ENCODE assay signal across 18 cellular contexts in genomic region chr13:39484506-39485313, GRCh38.
DNase-seq lines count a peak whose midpoint lies in the region; ATAC-seq, FAIRE-seq and TF ChIP-seq lines count a peak whose summit lies in the region.
"Had no signal": no experiment of that assay in that cellular context is flagged by ENCODE, and none has a peak within 500 bp of the region (broad histone marks: within the 10 kb centered on the region; RNA-seq: fewer than 3 reads in every experiment).

No MANE protein-coding gene starts in this region.

- in situ Hi-C loops in GM12878 (cut with MboI) = no loop called here

- peaks cover 10% of the 10 kb centered on the region for H3K79me1 ChIP-seq in mesenchymal stem cell (replicated peaks; ENCODE audit: low read length, poor library complexity, severe bottlenecking)

- H3K36me3 ChIP-seq in GM12878 (ENCODE audit: control insufficient read depth in 2 of 2, insufficient read depth in 2 of 2, low read length in 1 of 2) (no peaks in the 10 kb centered on the region), mesenchymal stem cell (ENCODE audit: control insufficient read depth in 1 of 2, insufficient read depth in 2 of 2, low read depth in 1 of 2, low read length in 2 of 2) (no peaks in the 10 kb centered on the region), PC-9 (ENCODE audit: low read depth) (no peaks in the 10 kb centered on the region)
- H3K36me3 ChIP-seq: adrenal gland, colonic mucosa had no signal

- no peak overlapping the region for H3K18ac ChIP-seq in mesenchymal stem cell (ENCODE audit: low read depth in 1 of 2, low read length in 2 of 2)

- H2BK120ac ChIP-seq in mesenchymal stem cell (ENCODE audit: low read depth, low read length) = no peak overlapping the region

- H4K91ac ChIP-seq in mesenchymal stem cell (ENCODE audit: low read length) = no peak overlapping the region

- TF ChIP-seq CTCF in AG04449 (IDR thresholded peaks at IDR 0.05; ENCODE audit: insufficient read depth, low read length, missing control alignments) = no peak
- TF ChIP-seq CTCF in GM12878 (IDR thresholded peaks at IDR 0.05 in 2 of 3, conservative IDR thresholded peaks at IDR 0.05 in 1 of 3; ENCODE audit: control insufficient read depth in 2 of 3, extremely low read depth in 1 of 3, insufficient read depth in 1 of 3, low read depth in 3 of 3, low read length in 3 of 3) = no peak
- no peak for TF ChIP-seq CTCF in PC-9 (conservative IDR thresholded peaks at IDR 0.05)

- H2AFZ ChIP-seq in GM12878 (ENCODE audit: control insufficient read depth, low read depth, low read length) = no peak overlapping the region
- no peak overlapping the region for H2AFZ ChIP-seq in mesenchymal stem cell (ENCODE audit: low read depth, low read length)
- no peak overlapping the region for H2AFZ ChIP-seq in PC-9
- H2AFZ ChIP-seq: parathyroid adenoma had no signal

- H2BK15ac ChIP-seq in mesenchymal stem cell (ENCODE audit: low read depth, poor library complexity, severe bottlenecking) = no peak overlapping the region

- H3F3A ChIP-seq in PC-9 (ENCODE audit: insufficient read depth, low read depth) = no peaks in the 10 kb centered on the region

- no peak for TF ChIP-seq POLR2A in GM12878 (IDR thresholded peaks at IDR 0.05; ENCODE audit: low read depth, low read length)

- POLR2A ChIA-PET in AG04449 (lab: Yijun Ruan, JAX) = no interaction called here
- POLR2A ChIA-PET in GM12878 (lab: Charles Lee) = no interaction called here
- POLR2A ChIA-PET in PC-9 (lab: Charles Lee; ENCODE audit: unreplicated experiment) = no interaction called here

- H3K27ac ChIP-seq in GM12878 (ENCODE audit: control insufficient read depth, insufficient read depth) (no peak overlapping the region), mesenchymal stem cell (ENCODE audit: low read length, poor library complexity, severe bottlenecking) (no peak overlapping the region), PC-9 (no peak overlapping the region)
- H3K27ac ChIP-seq: adrenal gland, colonic mucosa, parathyroid adenoma had no signal

- no peak overlapping the region for H3K4ac ChIP-seq in mesenchymal stem cell (ENCODE audit: low read depth in 1 of 2, low read length in 2 of 2)

- H2BK5ac ChIP-seq in mesenchymal stem cell (ENCODE audit: low read depth, low read length, poor library complexity, severe bottlenecking) = no peak overlapping the region

- intact Hi-C loops in GM12878 (cut with micrococcal nuclease; ENCODE audit: unreplicated experiment) (no loop called here), PC-9 (cut with micrococcal nuclease; ENCODE audit: unreplicated experiment) (no loop called here)

- no peaks in the 10 kb centered on the region for H3K27me3 ChIP-seq in GM12878 (replicated peaks in 1 of 2; ENCODE audit: control insufficient read depth in 2 of 2, insufficient read depth in 2 of 2, low read length in 1 of 2)
- no peaks in the 10 kb centered on the region for H3K27me3 ChIP-seq in mesenchymal stem cell (ENCODE audit: control insufficient read depth in 1 of 2, insufficient read depth in 1 of 2, low read length in 2 of 2)
- H3K27me3 ChIP-seq in PC-9 (ENCODE audit: insufficient read depth, low read depth) = no peaks in the 10 kb centered on the region
- H3K27me3 ChIP-seq: adrenal gland, colonic mucosa had no signal

- TF ChIP-seq RAD21 in GM12878 (IDR thresholded peaks at IDR 0.05; ENCODE audit: insufficient read depth, low read depth, low read length) = no peak

- no peak for ATAC-seq in GM12878
- ATAC-seq in GM21619 (IDR thresholded peaks at IDR 0.05; ENCODE audit: unreplicated experiment) = no peak
- ATAC-seq: activated T-helper 17 cell treated with anti-CD3 and anti-CD28 coated beads, Interleukin-2, amount 50 U/mL, for 72 hours; left cardiac atrium; T-cell had no signal

- TF ChIP-seq EP300 in GM12878 (IDR thresholded peaks at IDR 0.05; ENCODE audit: borderline replicate concordance in 1 of 2, control insufficient read depth in 1 of 2, low read depth in 2 of 2, low read length in 2 of 2) = no peak

- FAIRE-seq in GM12878 (lab: Jason Lieb, UNC) = no peak

- CTCF ChIA-PET in AG04449 (lab: Yijun Ruan, JAX) = interaction anchor here (1.0 to 1.9 kb wide), 2 partner anchors 43 to 127 kb away, joined by 3 to 6 read pairs; no protein-coding TSS in a partner anchor
- CTCF ChIA-PET in GM12878 (lab: Yijun Ruan, JAX) = no interaction called here
- CTCF ChIA-PET in PC-9 (lab: Charles Lee) = no interaction called here

- 0 out of 2 replicates have a peak, but pooled peaks cover 6% of the 10 kb centered on the region for H3K9me2 ChIP-seq in PC-9 (ENCODE audit: insufficient read depth)

- H4K8ac ChIP-seq in mesenchymal stem cell (ENCODE audit: low read length) = no peak overlapping the region

- H3K23ac ChIP-seq in mesenchymal stem cell (ENCODE audit: low read length in 2 of 2) = no peak overlapping the region

- H3K9me3 ChIP-seq in GM12878 (replicated peaks; ENCODE audit: control insufficient read depth, insufficient read depth, low read length) = no peaks in the 10 kb centered on the region
- no peaks in the 10 kb centered on the region for H3K9me3 ChIP-seq in mesenchymal stem cell (ENCODE audit: control insufficient read depth, low read length)
- no peaks in the 10 kb centered on the region for H3K9me3 ChIP-seq in PC-9 (ENCODE audit: insufficient read depth, low read depth)
- H3K9me3 ChIP-seq: adrenal gland, colonic mucosa had no signal

- no TSS peak for BruUV-seq in GM12878 (replicated peaks; lab: Mats Ljungman, UMichigan)
- BruUV-seq in PC-9 (replicated peaks; lab: Mats Ljungman, UMichigan) = no TSS peak

- H4K20me1 ChIP-seq in GM12878 (ENCODE audit: control insufficient read depth, insufficient read depth) (no peaks in the 10 kb centered on the region), PC-9 (ENCODE audit: insufficient read depth) (no peaks in the 10 kb centered on the region)

- DNase-seq in AG04449 (ENCODE audit: low read depth, low spot score) = peak; percentile 29
- DNase-seq in HCEC 1CT = peak; percentile 72
- DNase-seq in GM12878 (ENCODE audit: low read depth, low spot score) = no peak
- peak; percentile 56 for DNase-seq in mesenchymal stem cell
- no peak for DNase-seq in NCI-H1417 treated with DMSO at 0.1 percent for 48 hours (lab: John Stamatoyannopoulos, UW)
- DNase-seq in PC-9 = no peak
- no peak for DNase-seq in HT-29 (ENCODE audit: low spot score)
- DNase-seq: activated CD8-positive, alpha-beta memory T cell treated with anti-CD3 and anti-CD28 coated beads for 24 hours; adrenal gland; colonic mucosa; hypothalamus; left cardiac atrium; NCI-H526 treated with DMSO at 0.1 percent for 48 hours; stimulated activated naive CD4-positive, alpha-beta T cell; T-cell had no signal

- H3K79me2 ChIP-seq in GM12878 (ENCODE audit: control insufficient read depth, insufficient read depth, low read length) (no peaks in the 10 kb centered on the region), PC-9 (ENCODE audit: low read depth) (no peaks in the 10 kb centered on the region)
- H3K79me2 ChIP-seq: parathyroid adenoma had no signal

- H3K14ac ChIP-seq in mesenchymal stem cell (ENCODE audit: low read length in 2 of 2) = no peak overlapping the region

- H2BK12ac ChIP-seq in mesenchymal stem cell (ENCODE audit: low read length in 2 of 2) = no peak overlapping the region

- WGBS in GM12878 (ENCODE audit: insufficient coverage, insufficient replicate concordance, low lambda C conversion rate, missing lambda C conversion rate) = 65% methylated on average over 4 of the region's 4 CpGs
- WGBS in mesenchymal stem cell = 81% methylated on average over 3 of the region's 4 CpGs

- H3K4me1 ChIP-seq in GM12878 (ENCODE audit: control insufficient read depth, insufficient read depth, low read length) (no peaks in the 10 kb centered on the region), mesenchymal stem cell (ENCODE audit: control insufficient read depth, insufficient read depth, low read depth, low read length) (no peaks in the 10 kb centered on the region), PC-9 (replicated peaks; ENCODE audit: insufficient read depth) (no peaks in the 10 kb centered on the region)
- H3K4me1 ChIP-seq: adrenal gland, colonic mucosa, parathyroid adenoma had no signal

- no peak overlapping the region for H3K4me2 ChIP-seq in GM12878 (ENCODE audit: control insufficient read depth, insufficient read depth)
- H3K4me2 ChIP-seq in mesenchymal stem cell (ENCODE audit: low read length, poor library complexity, severe bottlenecking) = no peak overlapping the region
- no peak overlapping the region for H3K4me2 ChIP-seq in PC-9

- H2AK5ac ChIP-seq in mesenchymal stem cell (ENCODE audit: low read length, severe bottlenecking) = no peak overlapping the region

- H3K4me3 ChIP-seq in AG04449 (ENCODE audit: low read depth, low read length) (no peak overlapping the region), GM12878 (no peak overlapping the region), mesenchymal stem cell (ENCODE audit: insufficient read depth in 1 of 2, low read depth in 1 of 2, low read length in 2 of 2) (no peak overlapping the region), PC-9 (no peak overlapping the region)
- H3K4me3 ChIP-seq: adrenal gland, colonic mucosa had no signal

- H3K9ac ChIP-seq in GM12878 (ENCODE audit: control insufficient read depth, insufficient read depth, low read length) = no peak overlapping the region
- no peak overlapping the region for H3K9ac ChIP-seq in mesenchymal stem cell (ENCODE audit: low read length)
- H3K9ac ChIP-seq: parathyroid adenoma had no signal

- SMC1A ChIA-PET in GM12878 (lab: Charles Lee; ENCODE audit: uncharacterized antibody, unreplicated experiment) = interaction anchor here (1.6 to 2.1 kb wide), 2 partner anchors 8 to 34 kb away, joined by 3 to 5 read pairs; no protein-coding TSS in a partner anchor

- RAD21 ChIA-PET in GM12878 (lab: Charles Lee; ENCODE audit: unreplicated experiment) = no interaction called here

TF ChIP-seq in GM12878, 131 proteins besides CTCF, POLR2A, EP300 and RAD21 (continues in another document):
- TF ChIP-seq YBX1 (IDR thresholded peaks at IDR 0.05) = no peak
- 0 out of 2 replicates have a peak, but pooled peaks have one; percentile 21 for TF ChIP-seq MTA2 (IDR thresholded peaks at IDR 0.05; ENCODE audit: low read depth)
- no peak for TF ChIP-seq DPF2 (IDR thresholded peaks at IDR 0.05)
- peak; percentile 19 to 32; a peak in 1 of 4 replicates for TF ChIP-seq BHLHE40 (IDR thresholded peaks at IDR 0.05; ENCODE audit: borderline replicate concordance in 1 of 2, low read depth in 2 of 2, low read length in 1 of 2)
- peak; percentile 76 for TF ChIP-seq MEF2B (IDR thresholded peaks at IDR 0.05; ENCODE audit: partially characterized antibody, poor library complexity, severe bottlenecking)
- TF ChIP-seq ESRRA (IDR thresholded peaks at IDR 0.05; ENCODE audit: low read length) = no peak
- TF ChIP-seq HCFC1 (IDR thresholded peaks at IDR 0.05; ENCODE audit: low read length) = no peak

Comparison
In these comparisons a context has a peak if more than half of its experiments do, and no peak if none do; other contexts are left out.
1. DNase-seq: peak in AG04449 (single experiment), HCEC 1CT (single experiment) and mesenchymal stem cell (single experiment); none in GM12878 (single experiment), NCI-H1417 treated with DMSO at 0.1 percent for 48 hours (single experiment), PC-9 (0 of 2) and HT-29 (single experiment).